8 cellular contexts compared by ENCODE assay signal in the genomic region with DNA sequence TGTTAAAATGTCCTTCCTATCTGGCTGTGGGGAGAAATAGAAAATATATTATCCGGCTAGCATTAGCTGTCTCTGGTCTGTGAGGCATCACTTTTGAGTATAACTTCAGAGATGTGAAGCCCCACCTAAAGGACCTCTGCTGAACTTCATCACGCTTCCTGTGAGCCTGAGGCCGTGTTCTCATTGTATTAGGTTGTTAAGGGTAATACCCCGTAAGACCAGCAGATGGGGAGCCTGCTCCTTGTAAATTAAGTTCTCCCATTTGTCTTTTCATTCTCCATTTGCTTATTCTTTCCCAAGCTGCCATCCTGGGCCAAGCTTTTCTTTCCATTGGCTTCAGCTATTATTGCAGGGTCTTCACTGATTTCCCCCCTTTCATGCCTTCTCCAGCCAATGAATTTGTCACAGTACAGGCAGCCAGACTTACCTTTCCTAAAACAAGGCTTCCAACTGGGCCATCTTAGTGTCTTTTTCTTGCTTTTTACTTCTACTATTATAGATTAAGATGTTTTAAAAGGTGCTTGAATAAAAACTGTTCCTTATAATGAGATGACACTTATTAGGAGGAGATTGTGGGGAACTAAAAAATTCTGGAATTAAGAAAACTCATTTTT. TPM values are rescaled to one million over a fixed set of nuclear protein-coding genes. Genes with fewer than 3 reads are reported as not detected.
A peak's percentile ranks its signal among the peaks of the same experiment; 100 is the strongest.
DNase-seq lines count a peak whose midpoint lies in the region; ATAC-seq and TF ChIP-seq lines count a peak whose summit lies in the region.

No MANE protein-coding gene starts in this region.

- H3K79me2 ChIP-seq in mesendoderm (ENCODE audit: control insufficient read depth, insufficient read depth, low read length): no peaks in the 10 kb centered on the region

- peaks cover 5% of the 10 kb centered on the region for H3K36me3 ChIP-seq in mesendoderm (ENCODE audit: control insufficient read depth, insufficient read depth, low read length)

- H3K27ac ChIP-seq in mesendoderm (ENCODE audit: low read depth, low read length): no peak overlapping the region

- no peak overlapping the region for H3K4ac ChIP-seq in mesendoderm (ENCODE audit: low read depth, low read length)

- peaks cover 8% of the 10 kb centered on the region for H3K4me1 Mint-ChIP-seq in Calu3 (ENCODE audit: low read depth, unreplicated experiment)

- H3K27ac Mint-ChIP-seq in Calu3 (ENCODE audit: unreplicated experiment): no peak overlapping the region

- H2BK5ac ChIP-seq in mesendoderm (ENCODE audit: low read length): no peak overlapping the region

- no peak overlapping the region for H2BK15ac ChIP-seq in mesendoderm (replicated peaks; ENCODE audit: low read depth)

- H3K9ac ChIP-seq in mesendoderm (ENCODE audit: low read length): no peak overlapping the region

- BruUV-seq in Calu3 (replicated peaks; lab: Mats Ljungman, UMichigan): no TSS peak

- H3K4me1 ChIP-seq in mesendoderm (ENCODE audit: control insufficient read depth, low read depth, low read length): no peaks in the 10 kb centered on the region

- no peak overlapping the region for H4K5ac ChIP-seq in mesendoderm (ENCODE audit: low read length)

- H3K23ac ChIP-seq in mesendoderm (ENCODE audit: low read length): no peak overlapping the region

- TF ChIP-seq CTCF in Calu3 (IDR thresholded peaks at IDR 0.05; ENCODE audit: unreplicated experiment): peak; percentile 85

- H3K79me1 ChIP-seq in mesendoderm (ENCODE audit: low read length): no peaks in the 10 kb centered on the region

- peak; percentile 96 for ATAC-seq in GM21360 (IDR thresholded peaks at IDR 0.05; ENCODE audit: unreplicated experiment)

- DNase-seq in Calu3 (peak; percentile 75), HK-2 (ENCODE audit: unreplicated experiment) (peak; percentile 68), NCI-H82 (lab: John Stamatoyannopoulos, UW) (peak; percentile 94), mesendoderm (peak; percentile 96)
- peak; percentile 64 to 68 for DNase-seq in activated CD4-positive, alpha-beta T cell treated with anti-CD3 and anti-CD28 coated beads, Interleukin-2, amount 50 U/mL, for 4 hours
- DNase-seq in effector CD8-positive, alpha-beta T cell (lab: John Stamatoyannopoulos, UW): peak; percentile 56
- DNase-seq in stimulated activated CD8-positive, alpha-beta memory T cell treated with anti-CD3 and anti-CD28 coated beads, Interleukin-4, amount 100 ng/mL, for 4 hours (ENCODE audit: low read depth in 2 of 2, low spot score in 1 of 2): peak; percentile 31 to 40

- no peak overlapping the region for H3K4me3 ChIP-seq in mesendoderm (ENCODE audit: low read length)

- H2AK5ac ChIP-seq in mesendoderm (ENCODE audit: low read length): no peak overlapping the region

- no peak overlapping the region for H3K56ac ChIP-seq in mesendoderm (ENCODE audit: low read length)

- no peak overlapping the region for H4K8ac ChIP-seq in mesendoderm (ENCODE audit: low read depth, low read length)

- no peak overlapping the region for H3K18ac ChIP-seq in mesendoderm (ENCODE audit: low read length)

- H3K9me3 Mint-ChIP-seq in Calu3 (ENCODE audit: low read depth, unreplicated experiment): no peaks in the 10 kb centered on the region

- no peak overlapping the region for H3K4me3 Mint-ChIP-seq in Calu3 (ENCODE audit: low read depth, unreplicated experiment)

- CTCF ChIA-PET in Calu3 (lab: Charles Lee): interaction anchor here (0.5 to 1.7 kb wide), 9 partner anchors 9 to 332 kb away, joined by 3 to 8 read pairs (median 5); partner anchors contain the start of genes NIF3L1 and PPIL3

- no peaks in the 10 kb centered on the region for H3K27me3 Mint-ChIP-seq in Calu3 (ENCODE audit: unreplicated experiment)

- no peak overlapping the region for H2BK120ac ChIP-seq in mesendoderm (ENCODE audit: low read depth, low read length)

- peaks cover 55% of the 10 kb centered on the region for H3K36me3 Mint-ChIP-seq in Calu3 (ENCODE audit: insufficient read depth, unreplicated experiment)

- no peak overlapping the region for H3K4me2 ChIP-seq in mesendoderm (ENCODE audit: low read length)

- H3K27me3 ChIP-seq in mesendoderm (ENCODE audit: insufficient read depth, low read length, poor library complexity): no peaks in the 10 kb centered on the region

- intact Hi-C loops in Calu3 (cut with micrococcal nuclease; ENCODE audit: unreplicated experiment): loop anchor here (1.0 to 5.0 kb wide), 3 partner anchors 168 to 331 kb away; no protein-coding TSS in a partner anchor

- no CpG with 5 or more reads among the region's 4 CpGs for WGBS in mesendoderm (ENCODE audit: extremely low coverage, insufficient coverage, low lambda C conversion rate)

RNA-seq across cellular contexts. Expression of gene NIF3L1, which starts 12.4 kb away (rescaled TPM):
- 38.4 and 39.7 TPM in 2 replicates for total RNA-seq in Calu3 (2022)
- polyA plus RNA-seq in mesendoderm (2013, experiment 1 of 2): 56.4 TPM
- 57.4 TPM for polyA plus RNA-seq in mesendoderm (2013, experiment 2 of 2)

RNA-seq across cellular contexts. Expression of gene PPIL3, which starts 12.7 kb away (rescaled TPM):
- 28.0 and 31.5 TPM in 2 replicates for total RNA-seq in Calu3 (2022)
- 36.8 TPM for polyA plus RNA-seq in mesendoderm (2013, experiment 1 of 2)
- polyA plus RNA-seq in mesendoderm (2013, experiment 2 of 2): 37.2 TPM

RNA-seq across cellular contexts. Expression of gene CLK1, which starts 37.1 kb away (rescaled TPM):
- 73.1 and 83.5 TPM in 2 replicates for total RNA-seq in Calu3 (2022)
- 33.3 TPM for polyA plus RNA-seq in mesendoderm (2013, experiment 1 of 2)
- polyA plus RNA-seq in mesendoderm (2013, experiment 2 of 2): 34.0 TPM

Comparison
In these comparisons a context has a peak if more than half of its experiments do, and no peak if none do; other contexts are left out.
1. DNase-seq: peak in every context shown above with its lines; median percentile 96 in mesendoderm; 94 in NCI-H82; 75 in Calu3; 68 in HK-2; 66 in activated CD4-positive, alpha-beta T cell treated with anti-CD3 and anti-CD28 coated beads, Interleukin-2, amount 50 U/mL, for 4 hours; 56 in effector CD8-positive, alpha-beta T cell; 36 in stimulated activated CD8-positive, alpha-beta memory T cell treated with anti-CD3 and anti-CD28 coated beads, Interleukin-4, amount 100 ng/mL, for 4 hours.